In the genomic region with DNA sequence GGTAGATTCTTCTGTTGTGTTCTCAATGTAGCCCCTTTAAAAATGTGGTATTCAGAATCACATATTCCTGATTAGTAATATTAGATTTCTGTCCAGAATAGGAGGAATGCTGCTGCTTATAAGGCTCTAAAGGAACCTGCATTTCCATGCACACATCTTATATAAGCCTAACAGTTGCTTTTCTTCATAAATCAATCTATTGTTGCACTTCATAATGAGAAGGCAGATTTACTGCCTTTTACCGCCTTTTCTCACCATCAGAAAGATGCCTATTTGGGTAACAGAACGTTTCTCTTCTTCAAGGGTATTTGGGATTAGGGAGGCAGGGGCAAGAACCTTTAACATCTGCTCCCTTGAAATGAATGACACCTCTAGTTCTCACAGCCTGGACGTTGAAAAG, we compare ENCODE assay signal across 32 cellular contexts.
"Had no signal": no experiment of that assay in that cellular context is flagged by ENCODE, and none has a peak within 500 bp of the region (broad histone marks: within the 10 kb centered on the region; RNA-seq: fewer than 3 reads in every experiment).

No MANE protein-coding gene starts in this region.

- H3K4me3 Mint-ChIP-seq: activated naive CD8-positive, alpha-beta T cell; activated T-helper 1 cell treated with anti-CD3 and anti-CD28 coated beads, Interleukin-12 subunit alpha, Interleukin-12 subunit beta, Interleukin-2, Interleukin-4 antibody, amounts not matched to agents 30 ng/mL and 10 ng/mL and 1 ng/mL, durations not matched to agents 14 hours and 24 hours and 36 hours; central memory CD8-positive, alpha-beta T cell; stimulated activated naive B cell treated with anti-CD40 and anti-IgM and Interleukin-4, amounts not matched to agents 10 μg/mL and 1 μg/mL and 100 μg/mL, for 72 hours; T-helper 1 cell treated with Interleukin-12 subunit alpha and Interleukin-12 subunit beta and Interleukin-4 antibody, amounts not matched to agents 30 μg/mL and 1 μg/mL, for 36 hours had no signal

- H3K4me3 ChIP-seq: gastrocnemius medialis, suprapubic skin, tibial artery, upper lobe of right lung had no signal

- H3K27me3 Mint-ChIP-seq: activated naive CD8-positive, alpha-beta T cell; central memory CD8-positive, alpha-beta T cell had no signal

- FAIRE-seq: bronchial epithelial cell, endometrium, keratinocyte, TTC549 had no signal

- H3K27ac ChIP-seq: epithelial cell of prostate, gastrocnemius medialis, suprapubic skin, tibial artery, upper lobe of right lung, WERI-Rb-1 had no signal

- ATAC-seq: activated CD4-positive, CD25-positive, alpha-beta regulatory T cell treated with anti-CD3 and anti-CD28 coated beads, Interleukin-2, amount 50 U/mL, for 24 hours; gastrocnemius medialis; left cardiac atrium; left ventricle myocardium superior; right cardiac atrium; stimulated activated naive B cell treated with anti-CD40 and anti-IgM and Interleukin-4, amounts not matched to agents 10 μg/mL and 1 μg/mL and 100 μg/mL, for 72 hours; upper lobe of right lung had no signal

- H3K9me3 Mint-ChIP-seq: activated T-helper 1 cell treated with anti-CD3 and anti-CD28 coated beads, Interleukin-12 subunit alpha, Interleukin-12 subunit beta, Interleukin-2, Interleukin-4 antibody, amounts not matched to agents 30 ng/mL and 10 ng/mL and 1 ng/mL, durations not matched to agents 14 hours and 24 hours and 36 hours; central memory CD8-positive, alpha-beta T cell; stimulated activated naive B cell treated with anti-CD40 and anti-IgM and Interleukin-4, amounts not matched to agents 10 μg/mL and 1 μg/mL and 100 μg/mL, for 72 hours; T-helper 1 cell treated with Interleukin-12 subunit alpha and Interleukin-12 subunit beta and Interleukin-4 antibody, amounts not matched to agents 30 μg/mL and 1 μg/mL, for 36 hours had no signal

- DNase-seq: activated CD4-positive, alpha-beta T cell treated with anti-CD3 and anti-CD28 coated beads for 48 hours; activated CD4-positive, alpha-beta T cell treated with anti-CD3 and anti-CD28 coated beads, Interleukin-2, amount 50 U/mL, for 48 hours; activated CD8-positive, alpha-beta memory T cell treated with anti-CD3 and anti-CD28 coated beads, Interleukin-2, amount 50 U/mL, for 4 hours; activated gamma-delta T cell; activated T-cell treated with anti-CD3 and anti-CD28 coated beads, Interleukin-2, amount 50 U/mL, for 1 hour; anterior cingulate cortex; dermis blood vessel endothelial cell; effector CD4-positive, alpha-beta T cell; gastrocnemius medialis; glutamatergic neuron; left cardiac atrium; left ventricle myocardium superior; posterior cingulate gyrus; right cardiac atrium; stimulated activated CD4-positive, alpha-beta T cell treated with anti-CD3 and anti-CD28 coated beads, Interleukin-15, amount 100 ng/mL, for 24 hours; stimulated activated CD4-positive, alpha-beta T cell treated with anti-CD3 and anti-CD28 coated beads, Interleukin-2, amount 100 ng/mL, for 24 hours; stimulated activated naive B cell treated with anti-CD40 and anti-IgM and Interleukin-4, amounts not matched to agents 10 μg/mL and 1 μg/mL and 100 μg/mL, for 72 hours; T-helper 9 cell; tibial artery; upper lobe of right lung; WERI-Rb-1 had no signal

- H3K27ac Mint-ChIP-seq: activated T-helper 1 cell treated with anti-CD3 and anti-CD28 coated beads, Interleukin-12 subunit alpha, Interleukin-12 subunit beta, Interleukin-2, Interleukin-4 antibody, amounts not matched to agents 30 ng/mL and 10 ng/mL and 1 ng/mL, durations not matched to agents 14 hours and 24 hours and 36 hours; stimulated activated naive B cell treated with anti-CD40 and anti-IgM and Interleukin-4, amounts not matched to agents 10 μg/mL and 1 μg/mL and 100 μg/mL, for 72 hours; T-helper 1 cell treated with Interleukin-12 subunit alpha and Interleukin-12 subunit beta and Interleukin-4 antibody, amounts not matched to agents 30 μg/mL and 1 μg/mL, for 36 hours had no signal
